In the genomic region with DNA sequence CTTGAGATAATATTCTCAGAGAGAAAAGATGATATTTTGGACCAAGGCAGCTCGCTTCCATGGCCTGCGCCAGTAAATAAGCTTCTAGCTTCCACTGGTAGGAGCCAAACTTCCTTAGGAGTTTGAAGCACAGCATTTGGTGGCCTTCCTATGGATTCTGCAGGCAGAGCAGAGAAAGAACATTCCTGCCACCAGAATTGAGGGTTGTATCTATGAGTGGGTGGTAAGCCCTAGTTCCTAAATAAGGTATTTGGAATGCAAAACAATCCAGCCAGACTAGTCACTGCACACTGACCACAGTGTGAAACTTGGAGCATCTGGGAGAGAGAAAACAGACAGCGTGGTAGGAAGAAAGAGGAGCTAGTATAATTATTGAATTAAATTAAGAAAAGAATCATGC, we compare ENCODE assay signal across 16 cellular contexts. TPM values are rescaled to one million over a fixed set of nuclear protein-coding genes. Genes with fewer than 3 reads are reported as not detected.
DNase-seq lines count a peak whose midpoint lies in the region; TF ChIP-seq lines count a peak whose summit lies in the region.
"Had no signal": no experiment of that assay in that cellular context is flagged by ENCODE, and none has a peak within 500 bp of the region (broad histone marks: within the 10 kb centered on the region; RNA-seq: fewer than 3 reads in every experiment).

No MANE protein-coding gene starts in this region.

- no peaks in the 10 kb centered on the region for H3K27me3 Mint-ChIP-seq in osteocyte (ENCODE audit: unreplicated experiment)
- H3K27me3 Mint-ChIP-seq: IgD-negative memory B cell had no signal

- intact Hi-C loops in lower leg skin (cut with DNase I; ENCODE audit: low total_unique reads), result no loop called here

- H3K27me3 ChIP-seq in effector memory CD4-positive, alpha-beta T cell (replicated peaks; ENCODE audit: control insufficient read depth, insufficient read depth, low read length, poor library complexity, severe bottlenecking), result no peaks in the 10 kb centered on the region
- H3K27me3 ChIP-seq: right atrium auricular region had no signal

- no peak overlapping the region for H3K27ac Mint-ChIP-seq in osteocyte (ENCODE audit: unreplicated experiment)
- H3K27ac Mint-ChIP-seq: IgD-negative memory B cell had no signal

- TF ChIP-seq CTCF in osteocyte (IDR thresholded peaks at IDR 0.05) (peak; percentile 44), lower leg skin (IDR thresholded peaks at IDR 0.05) (no peak)

- peak; percentile 93 for DNase-seq in ELR (ENCODE audit: low read depth)
- DNase-seq in RPMI7951 (ENCODE audit: low read depth), result peak; percentile 89
- no peak for DNase-seq in epithelial cell of prostate (ENCODE audit: low read depth, low spot score)
- DNase-seq in osteocyte (ENCODE audit: extremely low spot score, unreplicated experiment), result no peak
- DNase-seq in effector memory CD4-positive, alpha-beta T cell, result no peak
- DNase-seq in KBM-7, result no peak
- DNase-seq in activated gamma-delta T cell treated with Interleukin-2 at 50 U/mL for 16 hours, result no peak
- DNase-seq in lower leg skin (ENCODE audit: low spot score in 2 of 2), result no peak
- DNase-seq: activated CD4-positive, CD25-positive, alpha-beta regulatory T cell treated with anti-CD3 and anti-CD28 coated beads, Interleukin-2, amount 50 U/mL, for 72 hours; activated T-cell treated with anti-CD3 and anti-CD28 coated beads, Interleukin-2, amount 50 U/mL, for 1 hour; COR-L47; GOT3; NCI-H69; substantia nigra had no signal

- H3K9me3 ChIP-seq in effector memory CD4-positive, alpha-beta T cell (ENCODE audit: control insufficient read depth, low read length), result no peaks in the 10 kb centered on the region
- H3K9me3 ChIP-seq: right atrium auricular region had no signal

- no peak overlapping the region for H3K4me3 ChIP-seq in effector memory CD4-positive, alpha-beta T cell (ENCODE audit: insufficient read depth, low read depth, low read length, poor library complexity, severe bottlenecking)
- H3K4me3 ChIP-seq in lower leg skin (ENCODE audit: low read depth, poor library complexity, severe bottlenecking), result no peak overlapping the region
- H3K4me3 ChIP-seq: right atrium auricular region had no signal

- 95 to 98% methylated on average over 3 of the region's 3 CpGs for WGBS in lower leg skin, 2 donors

- H3K4me1 Mint-ChIP-seq in osteocyte (ENCODE audit: unreplicated experiment), result peaks cover 28% of the 10 kb centered on the region

- H3K36me3 Mint-ChIP-seq in osteocyte (ENCODE audit: unreplicated experiment), result no peaks in the 10 kb centered on the region
- H3K36me3 Mint-ChIP-seq: IgD-negative memory B cell had no signal

- no peak overlapping the region for H3K4me3 Mint-ChIP-seq in osteocyte (ENCODE audit: unreplicated experiment)
- H3K4me3 Mint-ChIP-seq: IgD-negative memory B cell had no signal

- H3K36me3 ChIP-seq in effector memory CD4-positive, alpha-beta T cell (ENCODE audit: control insufficient read depth, insufficient read depth, low read length), result no peaks in the 10 kb centered on the region
- H3K36me3 ChIP-seq: right atrium auricular region had no signal

- in situ Hi-C loops in KBM-7 (cut with MboI; ENCODE audit: low pct_unique_long_range_greater_than_20kb, low sequenced_read_pairs), result no loop called here

- H3K4me1 ChIP-seq in effector memory CD4-positive, alpha-beta T cell (ENCODE audit: control insufficient read depth, insufficient read depth, low read length, poor library complexity, severe bottlenecking), result no peaks in the 10 kb centered on the region

- peaks cover 7% of the 10 kb centered on the region for H3K9me3 Mint-ChIP-seq in osteocyte (ENCODE audit: unreplicated experiment)
- H3K9me3 Mint-ChIP-seq: IgD-negative memory B cell had no signal

- no peak for TF ChIP-seq POLR2A in lower leg skin (IDR thresholded peaks at IDR 0.05)

- peak overlapping the region; percentile 31 for H3K27ac ChIP-seq in epithelial cell of prostate
- no peak overlapping the region for H3K27ac ChIP-seq in effector memory CD4-positive, alpha-beta T cell (ENCODE audit: insufficient read depth, low read length, poor library complexity, severe bottlenecking)
- H3K27ac ChIP-seq: right atrium auricular region had no signal

RNA-seq across cellular contexts. Expression of a gene that starts 54.1 kb away (rescaled TPM):
- total RNA-seq in RPMI7951 (2014; rRNA removed; shearing (Covaris generic)), result 50.1 and 60.0 TPM in 2 replicates
- total RNA-seq in osteocyte, result 7.9 and 8.8 TPM in 2 replicates
- total RNA-seq in lower leg skin, result 10 to 100 TPM; 41.8 to 57.5 (median 45.8) TPM

Comparison
In these comparisons a context has a peak if more than half of its experiments do, and no peak if none do; other contexts are left out.
1. DNase-seq: peak in ELR (single experiment) and RPMI7951 (single experiment); none in epithelial cell of prostate (single experiment), osteocyte (single experiment), effector memory CD4-positive, alpha-beta T cell (0 of 3), KBM-7 (single experiment), activated gamma-delta T cell treated with Interleukin-2 at 50 U/mL for 16 hours (single experiment) and lower leg skin (0 of 2).